24 cellular contexts compared by ENCODE assay signal in genomic region chr1:94071391-94071790, GRCh38. TPM values are rescaled to one million over a fixed set of nuclear protein-coding genes. Genes with fewer than 3 reads are reported as not detected.
A peak's percentile ranks its signal among the peaks of the same experiment; 100 is the strongest.
DNase-seq lines count a peak whose midpoint lies in the region; ATAC-seq and TF ChIP-seq lines count a peak whose summit lies in the region.
"Had no signal": no experiment of that assay in that cellular context is flagged by ENCODE, and none has a peak within 500 bp of the region (broad histone marks: within the 10 kb centered on the region; RNA-seq: fewer than 3 reads in every experiment).

No MANE protein-coding gene starts in this region.

- H3K27me3 ChIP-seq in left ventricle myocardium inferior (ENCODE audit: low read depth) (no peaks in the 10 kb centered on the region), heart right ventricle (peaks cover 0 to 20% (median 0%) of the 10 kb centered on the region in 7 donors), mesenchymal stem cell (ENCODE audit: control insufficient read depth in 1 of 2, insufficient read depth in 1 of 2, low read length in 2 of 2) (no peaks in the 10 kb centered on the region), lower lobe of right lung (ENCODE audit: low read depth) (no peaks in the 10 kb centered on the region)
- H3K27me3 ChIP-seq in CD8-positive, alpha-beta memory T cell (ENCODE audit: insufficient read depth, low read length, poor library complexity, severe bottlenecking) = no peaks in the 10 kb centered on the region
- no peaks in the 10 kb centered on the region for H3K27me3 ChIP-seq in CD4-positive, alpha-beta T cell (ENCODE audit: control insufficient read depth, insufficient read depth, low read length)

- peaks cover 0 to 7% (median 4%) of the 10 kb centered on the region in 3 donors for H3K4me1 Mint-ChIP-seq in CD8-positive, alpha-beta memory T cell
- peaks cover 7% of the 10 kb centered on the region for H3K4me1 Mint-ChIP-seq in CD4-positive, alpha-beta T cell (ENCODE audit: low read depth)
- H3K4me1 Mint-ChIP-seq: CD4-positive, alpha-beta memory T cell had no signal

- H3K27me3 Mint-ChIP-seq in CD8-positive, alpha-beta memory T cell = peaks cover 1 to 6% of the 10 kb centered on the region in 2 donors
- H3K27me3 Mint-ChIP-seq in CD4-positive, alpha-beta T cell = no peaks in the 10 kb centered on the region

- H2AK5ac ChIP-seq in mesenchymal stem cell (ENCODE audit: low read length, severe bottlenecking) = peak overlapping the region; percentile 58

- no peak for DNase-seq in left ventricle myocardium inferior
- no peak for DNase-seq in heart right ventricle
- DNase-seq in SK-N-DZ (ENCODE audit: low spot score) = peak; percentile 93
- no peak for DNase-seq in mesenchymal stem cell
- DNase-seq in CD8-positive, alpha-beta memory T cell = no peak
- no peak for DNase-seq in lower lobe of right lung
- no peak for DNase-seq in CD4-positive, alpha-beta T cell
- DNase-seq: 8988T; ACHN; Caco-2; CD4-positive, alpha-beta memory T cell; EL; GDM1; KBM-7; MM.1S; NCI-H1694; NCI-H2029 treated with DMSO at 0.1 percent for 48 hours; NCI-H526 treated with DMSO at 0.1 percent for 48 hours; SHP77; SW 1271 had no signal

- H2BK120ac ChIP-seq in mesenchymal stem cell (ENCODE audit: low read depth, low read length) = no peak overlapping the region

- peak overlapping the region in 1 of 2 experiments; percentile 66 for H2BK12ac ChIP-seq in mesenchymal stem cell (ENCODE audit: low read length in 2 of 2)

- H3K9me3 ChIP-seq in left ventricle myocardium inferior (replicated peaks) (no peaks in the 10 kb centered on the region), heart right ventricle (no peaks in the 10 kb centered on the region), mesenchymal stem cell (ENCODE audit: control insufficient read depth, low read length) (no peaks in the 10 kb centered on the region), lower lobe of right lung (no peaks in the 10 kb centered on the region)
- H3K9me3 ChIP-seq in CD8-positive, alpha-beta memory T cell (ENCODE audit: low read length) = no peaks in the 10 kb centered on the region
- H3K9me3 ChIP-seq in CD4-positive, alpha-beta T cell (ENCODE audit: control insufficient read depth, low read length) = no peaks in the 10 kb centered on the region
- H3K9me3 ChIP-seq: Caco-2 had no signal

- WGBS in heart right ventricle, 2 donors = 47 to 57% methylated on average over 1 of the region's 1 CpG
- WGBS in mesenchymal stem cell = no CpG with 5 or more reads among the region's 1 CpG

- no peak overlapping the region for H4K8ac ChIP-seq in mesenchymal stem cell (ENCODE audit: low read length)

- H3K79me1 ChIP-seq in mesenchymal stem cell (replicated peaks; ENCODE audit: low read length, poor library complexity, severe bottlenecking) = peaks cover 3% of the 10 kb centered on the region

- no peak overlapping the region for H3K23ac ChIP-seq in mesenchymal stem cell (ENCODE audit: low read length in 2 of 2)

- POLR2A ChIA-PET in CD8-positive, alpha-beta memory T cell (lab: Charles Lee) = no interaction called here
- POLR2A ChIA-PET in CD4-positive, alpha-beta T cell (lab: Charles Lee) = interaction anchor here (0.6 kb wide), 1 partner anchor 253 kb away, joined by 3 read pairs; no protein-coding TSS in a partner anchor

- no peak overlapping the region for H3K4me3 Mint-ChIP-seq in CD8-positive, alpha-beta memory T cell
- H3K4me3 Mint-ChIP-seq in CD4-positive, alpha-beta T cell = no peak overlapping the region
- H3K4me3 Mint-ChIP-seq: CD4-positive, alpha-beta memory T cell had no signal

- no peak overlapping the region for H3K14ac ChIP-seq in mesenchymal stem cell (ENCODE audit: low read length in 2 of 2)

- no peak overlapping the region for H3K4ac ChIP-seq in mesenchymal stem cell (ENCODE audit: low read depth in 1 of 2, low read length in 2 of 2)

- ATAC-seq in heart right ventricle = no peak
- ATAC-seq in lower lobe of right lung = no peak
- no peak for ATAC-seq in CD4-positive, alpha-beta T cell (ENCODE audit: poor library complexity)
- ATAC-seq: GM12878 had no signal

- H3K36me3 Mint-ChIP-seq in CD8-positive, alpha-beta memory T cell = no peaks in the 10 kb centered on the region
- no peaks in the 10 kb centered on the region for H3K36me3 Mint-ChIP-seq in CD4-positive, alpha-beta T cell (ENCODE audit: low read depth)
- H3K36me3 Mint-ChIP-seq: CD4-positive, alpha-beta memory T cell had no signal

- H3K27ac Mint-ChIP-seq in CD8-positive, alpha-beta memory T cell = no peak overlapping the region
- no peak overlapping the region for H3K27ac Mint-ChIP-seq in CD4-positive, alpha-beta T cell
- H3K27ac Mint-ChIP-seq: CD4-positive, alpha-beta memory T cell had no signal

- no peaks in the 10 kb centered on the region for H3K9me3 Mint-ChIP-seq in CD8-positive, alpha-beta memory T cell
- H3K9me3 Mint-ChIP-seq in CD4-positive, alpha-beta T cell = no peaks in the 10 kb centered on the region
- H3K9me3 Mint-ChIP-seq: CD4-positive, alpha-beta memory T cell had no signal

- no peak overlapping the region for H3K9ac ChIP-seq in mesenchymal stem cell (ENCODE audit: low read length)

- H3K4me1 ChIP-seq in left ventricle myocardium inferior = peaks cover 64% of the 10 kb centered on the region
- H3K4me1 ChIP-seq in heart right ventricle = peaks cover 14 to 66% (median 44%) of the 10 kb centered on the region in 9 donors
- peaks cover 16% of the 10 kb centered on the region for H3K4me1 ChIP-seq in mesenchymal stem cell (ENCODE audit: control insufficient read depth, insufficient read depth, low read depth, low read length)
- H3K4me1 ChIP-seq in CD8-positive, alpha-beta memory T cell (ENCODE audit: insufficient read depth, low read length) = no peaks in the 10 kb centered on the region
- H3K4me1 ChIP-seq in lower lobe of right lung = peaks cover 25% of the 10 kb centered on the region

- CTCF ChIA-PET in CD8-positive, alpha-beta memory T cell (lab: Charles Lee) = interaction anchor here (1.2 to 2.0 kb wide), 3 partner anchors 10 to 24 kb away, joined by 3 to 4 read pairs (median 4); no protein-coding TSS in a partner anchor
- CTCF ChIA-PET in CD4-positive, alpha-beta T cell (lab: Charles Lee) = no interaction called here

- TF ChIP-seq CTCF in left ventricle myocardium inferior (IDR thresholded peaks at IDR 0.05; ENCODE audit: borderline replicate concordance) (no peak), heart right ventricle (IDR thresholded peaks at IDR 0.05) (no peak), lower lobe of right lung (IDR thresholded peaks at IDR 0.05) (no peak)
- TF ChIP-seq CTCF in CD4-positive, alpha-beta T cell (IDR thresholded peaks at IDR 0.05) = no peak

- H3K36me3 ChIP-seq in left ventricle myocardium inferior (no peaks in the 10 kb centered on the region), heart right ventricle (no peaks in the 10 kb centered on the region), mesenchymal stem cell (ENCODE audit: control insufficient read depth in 1 of 2, insufficient read depth in 2 of 2, low read depth in 1 of 2, low read length in 2 of 2) (no peaks in the 10 kb centered on the region), lower lobe of right lung (no peaks in the 10 kb centered on the region)
- H3K36me3 ChIP-seq in CD8-positive, alpha-beta memory T cell (ENCODE audit: insufficient read depth, low read length) = no peaks in the 10 kb centered on the region

- H2BK5ac ChIP-seq in mesenchymal stem cell (ENCODE audit: low read depth, low read length, poor library complexity, severe bottlenecking) = no peak overlapping the region

- H3K4me3 ChIP-seq in left ventricle myocardium inferior = no peak overlapping the region
- no peak overlapping the region for H3K4me3 ChIP-seq in heart right ventricle
- no peak overlapping the region for H3K4me3 ChIP-seq in mesenchymal stem cell (ENCODE audit: insufficient read depth in 1 of 2, low read depth in 1 of 2, low read length in 2 of 2)
- no peak overlapping the region for H3K4me3 ChIP-seq in CD8-positive, alpha-beta memory T cell (ENCODE audit: low read length)
- H3K4me3 ChIP-seq in lower lobe of right lung = no peak overlapping the region
- H3K4me3 ChIP-seq: GM12878 had no signal

- H4K91ac ChIP-seq in mesenchymal stem cell (ENCODE audit: low read length) = no peak overlapping the region

- no peak overlapping the region for H2AFZ ChIP-seq in mesenchymal stem cell (ENCODE audit: low read depth, low read length)

- H3K18ac ChIP-seq in mesenchymal stem cell (ENCODE audit: low read depth in 1 of 2, low read length in 2 of 2) = no peak overlapping the region

- H3K27ac ChIP-seq in left ventricle myocardium inferior (replicated peaks) (peak overlapping the region; percentile 16), heart right ventricle (peak overlapping the region in 2 of 10 donors; percentile 1 to 2), mesenchymal stem cell (ENCODE audit: low read length, poor library complexity, severe bottlenecking) (no peak overlapping the region), lower lobe of right lung (no peak overlapping the region)
- H3K27ac ChIP-seq in CD8-positive, alpha-beta memory T cell (ENCODE audit: low read depth, low read length) = no peak overlapping the region
- H3K27ac ChIP-seq in CD4-positive, alpha-beta T cell (ENCODE audit: low read depth, low read length) = no peak overlapping the region
- H3K27ac ChIP-seq: RWPE1 had no signal

- no peak overlapping the region for H2BK15ac ChIP-seq in mesenchymal stem cell (ENCODE audit: low read depth, poor library complexity, severe bottlenecking)

- intact Hi-C loops in left ventricle myocardium inferior (cut with micrococcal nuclease) (loop anchor here (10.0 kb wide), 1 partner anchor 83 kb away; no protein-coding TSS in a partner anchor), heart right ventricle (cut with DNase I) (loop anchor here in 1 of 10 donors (10.0 kb wide), 1 partner anchor 73 kb away; no protein-coding TSS in a partner anchor), lower lobe of right lung (cut with DNase I) (no loop called here)
- intact Hi-C loops in CD4-positive, alpha-beta T cell (cut with DNase I, micrococcal nuclease) = no loop called here

- no peak overlapping the region for H3K4me2 ChIP-seq in mesenchymal stem cell (ENCODE audit: low read length, poor library complexity, severe bottlenecking)

RNA-seq across cellular contexts. Expression of gene ABCA4, which starts 49.6 kb away (rescaled TPM):
- total RNA-seq in left ventricle myocardium inferior (0.11 TPM), heart right ventricle (under 1 TPM; 0.05 to 0.66 (median 0.22) TPM), lower lobe of right lung (1.9 TPM)
- under 1 TPM; 0.09 to 0.22 TPM for polyA plus RNA-seq in heart right ventricle
- polyA plus RNA-seq in SK-N-DZ (2014; cell fraction: cytosol; rRNA removed) = 0.58 and 1.2 TPM in 2 replicates
- polyA plus RNA-seq in SK-N-DZ (2014; cell fraction: nucleus; rRNA removed) = 1.7 and 2.0 TPM in 2 replicates
- 0.12 TPM for polyA plus RNA-seq in mesenchymal stem cell (2013, experiment 1 of 2)
- polyA plus RNA-seq in mesenchymal stem cell (2013, experiment 2 of 2) = 0.04 TPM
- total RNA-seq in CD8-positive, alpha-beta memory T cell = not detected
- not detected for polyA plus RNA-seq in CD8-positive, alpha-beta memory T cell
- total RNA-seq in CD4-positive, alpha-beta T cell = not detected
- total RNA-seq: CD4-positive, alpha-beta memory T cell; NCI-H460; SK-MEL-5 had no signal
- polyA plus RNA-seq: CD4-positive, alpha-beta memory T cell had no signal
